Comparison of ENCODE assay signal across 13 cellular contexts in genomic region chr4:81786063-81786763, GRCh38.
DNase-seq lines count a peak whose midpoint lies in the region; ATAC-seq and TF ChIP-seq lines count a peak whose summit lies in the region.
"Had no signal": no experiment of that assay in that cellular context is flagged by ENCODE, and none has a peak within 500 bp of the region (broad histone marks: within the 10 kb centered on the region; RNA-seq: fewer than 3 reads in every experiment).

No MANE protein-coding gene starts in this region.

- ATAC-seq in activated T-helper 17 cell treated with anti-CD3 and anti-CD28 coated beads, Interleukin-2, amount 50 U/mL, for 72 hours (replicated peaks): peak; percentile 48
- ATAC-seq in left colon (peak; percentile 57), HG03095 (IDR thresholded peaks at IDR 0.05; ENCODE audit: unreplicated experiment) (no peak)
- ATAC-seq in activated T-cell treated with anti-CD3 and anti-CD28 coated beads, Interleukin-2, amount 50 U/mL, for 4 hours: no peak
- ATAC-seq: gastrocnemius medialis had no signal

- no peak overlapping the region for H3K4me2 ChIP-seq in MM.1S (ENCODE audit: low read depth, low read length)

- H3F3A ChIP-seq in MM.1S (ENCODE audit: insufficient read depth, low read length): no peaks in the 10 kb centered on the region

- H3K4me1 Mint-ChIP-seq in activated T-helper 17 cell treated with anti-CD3 and anti-CD28 coated beads, Interleukin-2, amount 50 U/mL, for 72 hours: peaks cover 5% of the 10 kb centered on the region
- H3K4me1 Mint-ChIP-seq in activated T-cell treated with anti-CD3 and anti-CD28 coated beads, Interleukin-2, amount 50 U/mL, for 4 hours (ENCODE audit: low read depth): peaks cover 8% of the 10 kb centered on the region

- no peak overlapping the region for H3K27ac Mint-ChIP-seq in activated T-helper 17 cell treated with anti-CD3 and anti-CD28 coated beads, Interleukin-2, amount 50 U/mL, for 72 hours
- H3K27ac Mint-ChIP-seq: B cell had no signal

- no peaks in the 10 kb centered on the region for H3K9me2 ChIP-seq in MM.1S (replicated peaks; ENCODE audit: insufficient read depth, low read length)

- no peak for TF ChIP-seq CTCF in MM.1S (IDR thresholded peaks at IDR 0.05; ENCODE audit: low read length)

- H4K20me1 ChIP-seq in MM.1S (ENCODE audit: insufficient read depth, low read length): no peaks in the 10 kb centered on the region

- H3K27ac ChIP-seq in MM.1S (ENCODE audit: low read length): no peak overlapping the region
- H3K27ac ChIP-seq: breast epithelium, gastrocnemius medialis, SJCRH30 had no signal

- peak; percentile 20 for DNase-seq in Ammon's horn (ENCODE audit: low spot score)
- peak; percentile 31 for DNase-seq in MM.1S
- peak in 1 of 2 donors; percentile 32 for DNase-seq in left colon
- no peak for DNase-seq in AML-193 (lab: John Stamatoyannopoulos, UW)
- DNase-seq in D341Med (ENCODE audit: low spot score): no peak
- DNase-seq in activated T-cell treated with anti-CD3 and anti-CD28 coated beads, Interleukin-2, amount 50 U/mL, for 4 hours: no peak
- DNase-seq: gastrocnemius medialis, NCI-H1048 had no signal

- no peak overlapping the region for H3K9ac ChIP-seq in MM.1S (ENCODE audit: low read length)

- H3K4me3 ChIP-seq in MM.1S (ENCODE audit: low read length): no peak overlapping the region
- H3K4me3 ChIP-seq: breast epithelium, gastrocnemius medialis, SJCRH30 had no signal

- no peaks in the 10 kb centered on the region for H3K36me3 ChIP-seq in MM.1S (replicated peaks; ENCODE audit: insufficient read depth, low read length)
- H3K36me3 ChIP-seq: breast epithelium, gastrocnemius medialis, SJCRH30 had no signal

- H3K4me3 Mint-ChIP-seq in activated T-helper 17 cell treated with anti-CD3 and anti-CD28 coated beads, Interleukin-2, amount 50 U/mL, for 72 hours: no peak overlapping the region
- H3K4me3 Mint-ChIP-seq in activated T-cell treated with anti-CD3 and anti-CD28 coated beads, Interleukin-2, amount 50 U/mL, for 4 hours: no peak overlapping the region
- H3K4me3 Mint-ChIP-seq: B cell had no signal

- H3K36me3 Mint-ChIP-seq in activated T-helper 17 cell treated with anti-CD3 and anti-CD28 coated beads, Interleukin-2, amount 50 U/mL, for 72 hours (ENCODE audit: low read depth): no peaks in the 10 kb centered on the region
- no peaks in the 10 kb centered on the region for H3K36me3 Mint-ChIP-seq in activated T-cell treated with anti-CD3 and anti-CD28 coated beads, Interleukin-2, amount 50 U/mL, for 4 hours (ENCODE audit: insufficient read depth)

- intact Hi-C loops in left colon (cut with DNase I, micrococcal nuclease): no loop called here

- no peaks in the 10 kb centered on the region for H3K79me2 ChIP-seq in MM.1S (ENCODE audit: low read length)

- no peaks in the 10 kb centered on the region for H3K9me3 Mint-ChIP-seq in activated T-helper 17 cell treated with anti-CD3 and anti-CD28 coated beads, Interleukin-2, amount 50 U/mL, for 72 hours
- no peaks in the 10 kb centered on the region for H3K9me3 Mint-ChIP-seq in activated T-cell treated with anti-CD3 and anti-CD28 coated beads, Interleukin-2, amount 50 U/mL, for 4 hours

- H2AFZ ChIP-seq in MM.1S (ENCODE audit: low read length): no peak overlapping the region

- no peaks in the 10 kb centered on the region for H3K9me3 ChIP-seq in MM.1S (replicated peaks; ENCODE audit: insufficient read depth, low read length)
- H3K9me3 ChIP-seq: breast epithelium, gastrocnemius medialis, SJCRH30 had no signal

- H3K4me1 ChIP-seq in MM.1S (ENCODE audit: low read length): peaks cover 8% of the 10 kb centered on the region
- H3K4me1 ChIP-seq: breast epithelium, gastrocnemius medialis, SJCRH30 had no signal

- H3K27me3 ChIP-seq in MM.1S (replicated peaks; ENCODE audit: insufficient read depth, low read length): no peaks in the 10 kb centered on the region
- H3K27me3 ChIP-seq: breast epithelium, gastrocnemius medialis, SJCRH30 had no signal

- no peaks in the 10 kb centered on the region for H3K27me3 Mint-ChIP-seq in activated T-helper 17 cell treated with anti-CD3 and anti-CD28 coated beads, Interleukin-2, amount 50 U/mL, for 72 hours
- H3K27me3 Mint-ChIP-seq in activated T-cell treated with anti-CD3 and anti-CD28 coated beads, Interleukin-2, amount 50 U/mL, for 4 hours (ENCODE audit: low read depth): no peaks in the 10 kb centered on the region
- H3K27me3 Mint-ChIP-seq: B cell had no signal

Comparison
In these comparisons a context has a peak if more than half of its experiments do, and no peak if none do; other contexts are left out.
1. DNase-seq: peak in Ammon's horn (single experiment) and MM.1S (single experiment); none in AML-193 (0 of 2), D341Med (single experiment) and activated T-cell treated with anti-CD3 and anti-CD28 coated beads, Interleukin-2, amount 50 U/mL, for 4 hours (single experiment).
2. ATAC-seq: peak in activated T-helper 17 cell treated with anti-CD3 and anti-CD28 coated beads, Interleukin-2, amount 50 U/mL, for 72 hours (single experiment) and left colon (single experiment); none in HG03095 (single experiment) and activated T-cell treated with anti-CD3 and anti-CD28 coated beads, Interleukin-2, amount 50 U/mL, for 4 hours (0 of 2).